ENCODE assay signal across 8 cellular contexts in the genomic region with DNA sequence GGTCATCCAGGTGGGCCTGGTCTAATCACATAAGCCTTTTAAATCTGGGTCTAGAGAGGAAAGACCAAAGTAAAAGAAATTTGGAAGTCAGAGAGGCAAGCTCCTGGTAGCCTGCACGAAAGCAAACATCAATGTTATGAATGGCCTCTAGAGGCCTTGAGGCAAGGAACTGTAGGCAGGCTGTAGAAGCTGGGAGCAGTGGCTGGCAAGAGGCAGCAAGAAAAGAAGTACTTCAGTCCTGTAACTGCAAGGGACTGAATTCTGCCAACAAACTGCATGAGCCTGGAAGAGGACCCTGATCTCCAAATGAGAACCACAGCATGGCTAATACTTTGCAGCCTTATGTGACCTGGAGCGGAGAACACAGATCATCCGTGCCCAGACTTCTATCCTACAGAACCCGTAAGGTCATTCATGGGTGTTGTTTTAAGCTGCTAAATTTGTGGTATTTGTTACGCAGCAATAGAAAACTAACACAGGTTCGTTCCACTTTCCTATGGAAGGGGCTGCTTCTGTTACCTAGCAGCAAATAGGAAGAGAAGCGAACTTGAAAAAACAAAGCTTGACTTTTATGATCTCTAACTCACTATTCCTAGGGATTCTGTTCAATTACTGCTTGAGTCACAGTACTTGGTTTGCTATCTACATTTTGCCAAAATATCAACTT. TPM values are rescaled to one million over a fixed set of nuclear protein-coding genes. Genes with fewer than 3 reads are reported as not detected.
DNase-seq lines count a peak whose midpoint lies in the region; ATAC-seq and TF ChIP-seq lines count a peak whose summit lies in the region.

No MANE protein-coding gene starts in this region.

- H3K79me2 ChIP-seq in Loucy (ENCODE audit: insufficient read depth, low read length), result peaks cover 64% of the 10 kb centered on the region

- no peak overlapping the region for H2AFZ ChIP-seq in Loucy (ENCODE audit: low read length)

- H3K4me2 ChIP-seq in Loucy (ENCODE audit: low read depth, low read length, poor library complexity, severe bottlenecking), result peak overlapping the region; percentile 99

- peaks cover 46% of the 10 kb centered on the region for H3K4me1 ChIP-seq in CD4-positive, CD25-positive, alpha-beta regulatory T cell (ENCODE audit: control insufficient read depth, insufficient read depth, low read length, poor library complexity, severe bottlenecking)
- peaks cover 50% of the 10 kb centered on the region for H3K4me1 ChIP-seq in Loucy (ENCODE audit: insufficient read depth, low read length, poor library complexity, severe bottlenecking)
- H3K4me1 ChIP-seq in naive thymus-derived CD4-positive, alpha-beta T cell (ENCODE audit: control insufficient read depth in 2 of 2, insufficient read depth in 2 of 2, low read length in 2 of 2), result peaks cover 15 to 23% of the 10 kb centered on the region in 2 donors

- peaks cover 3% of the 10 kb centered on the region; the same call in 1 of the 2 replicates for H3F3A ChIP-seq in Loucy (ENCODE audit: low read depth)

- no peak for ATAC-seq in CD4-positive, CD25-positive, alpha-beta regulatory T cell (ENCODE audit: low read depth in 2 of 2)
- no peak for ATAC-seq in central memory CD8-positive, alpha-beta T cell (replicated peaks; ENCODE audit: extremely low read depth, poor library complexity, severe bottlenecking)
- no peak for ATAC-seq in naive thymus-derived CD4-positive, alpha-beta T cell
- ATAC-seq in GM18858 (IDR thresholded peaks at IDR 0.05; ENCODE audit: unreplicated experiment), result no peak

- intact Hi-C loops in naive thymus-derived CD4-positive, alpha-beta T cell (cut with micrococcal nuclease), result loop anchor here (2.0 to 10.0 kb wide), 8 partner anchors 31 to 1821 kb away; a partner anchor contains a TSS

- H3K36me3 ChIP-seq in CD4-positive, CD25-positive, alpha-beta regulatory T cell (ENCODE audit: control insufficient read depth, insufficient read depth, low read length), result peaks cover 3% of the 10 kb centered on the region
- peaks cover 6% of the 10 kb centered on the region; the same call in 1 of the 2 replicates for H3K36me3 ChIP-seq in Loucy (ENCODE audit: insufficient read depth, low read length)
- peaks cover 0 to 4% (median 0%) of the 10 kb centered on the region in 3 experiments for H3K36me3 ChIP-seq in naive thymus-derived CD4-positive, alpha-beta T cell (ENCODE audit: control insufficient read depth in 2 of 3, insufficient read depth in 3 of 3, low read length in 3 of 3)

- H3K27me3 ChIP-seq in CD4-positive, CD25-positive, alpha-beta regulatory T cell (ENCODE audit: control insufficient read depth, insufficient read depth, low read length), result no peaks in the 10 kb centered on the region
- H3K27me3 ChIP-seq in Loucy (ENCODE audit: insufficient read depth, low read length, poor library complexity, severe bottlenecking), result no peaks in the 10 kb centered on the region
- no peaks in the 10 kb centered on the region for H3K27me3 ChIP-seq in naive thymus-derived CD4-positive, alpha-beta T cell (ENCODE audit: control insufficient read depth in 2 of 2, insufficient read depth in 2 of 2, low read length in 2 of 2)

- peaks cover 32 to 72% (median 47%) of the 10 kb centered on the region in 4 donors for H3K4me1 Mint-ChIP-seq in CD4-positive, CD25-positive, alpha-beta regulatory T cell
- H3K4me1 Mint-ChIP-seq in central memory CD8-positive, alpha-beta T cell, result peaks cover 47% of the 10 kb centered on the region
- H3K4me1 Mint-ChIP-seq in naive thymus-derived CD4-positive, alpha-beta T cell, result peaks cover 33 to 75% (median 60%) of the 10 kb centered on the region in 7 donors

- peak overlapping the region; percentile 97 for H3K27ac ChIP-seq in CD4-positive, CD25-positive, alpha-beta regulatory T cell (ENCODE audit: insufficient read depth, low read length, poor library complexity, severe bottlenecking)
- peak overlapping the region; percentile 97 for H3K27ac ChIP-seq in naive thymus-derived CD4-positive, alpha-beta T cell (ENCODE audit: low read depth, low read length)

- no peaks in the 10 kb centered on the region for H3K9me3 ChIP-seq in CD4-positive, CD25-positive, alpha-beta regulatory T cell (ENCODE audit: control insufficient read depth in 2 of 2, low read length in 2 of 2)
- H3K9me3 ChIP-seq in Loucy (ENCODE audit: insufficient read depth, low read depth, low read length), result no peaks in the 10 kb centered on the region
- H3K9me3 ChIP-seq in naive thymus-derived CD4-positive, alpha-beta T cell (ENCODE audit: control insufficient read depth in 2 of 3, low read length in 3 of 3), result no peaks in the 10 kb centered on the region

- peaks cover 5% of the 10 kb centered on the region for H3K27me3 Mint-ChIP-seq in CD4-positive, CD25-positive, alpha-beta regulatory T cell
- no peaks in the 10 kb centered on the region for H3K27me3 Mint-ChIP-seq in central memory CD8-positive, alpha-beta T cell
- H3K27me3 Mint-ChIP-seq in naive thymus-derived CD4-positive, alpha-beta T cell, result no peaks in the 10 kb centered on the region

- CTCF ChIA-PET in naive thymus-derived CD4-positive, alpha-beta T cell (lab: Charles Lee), result interaction anchor here (0.8 to 1.1 kb wide), 2 partner anchors 8 to 17 kb away, joined by 3 to 7 read pairs; no protein-coding TSS in a partner anchor

- no peaks in the 10 kb centered on the region for H3K9me2 ChIP-seq in Loucy (replicated peaks; ENCODE audit: low read depth, low read length)

- DNase-seq in CD4-positive, CD25-positive, alpha-beta regulatory T cell, result no peak
- DNase-seq in central memory CD8-positive, alpha-beta T cell (ENCODE audit: low spot score in 2 of 2), result no peak
- DNase-seq in naive thymus-derived CD4-positive, alpha-beta T cell, result no peak
- no peak for DNase-seq in OCI-M2 (lab: John Stamatoyannopoulos, UW; ENCODE audit: unreplicated experiment)
- no peak for DNase-seq in GM13976 (ENCODE audit: low spot score)
- no peak for DNase-seq in D341Med (ENCODE audit: low spot score)

- peak overlapping the region; percentile 81 for H3K4me3 ChIP-seq in CD4-positive, CD25-positive, alpha-beta regulatory T cell (ENCODE audit: low read depth, low read length)
- H3K4me3 ChIP-seq in Loucy (ENCODE audit: low read length, poor library complexity, severe bottlenecking), result peak overlapping the region; percentile 88
- peak overlapping the region; percentile 74 for H3K4me3 ChIP-seq in naive thymus-derived CD4-positive, alpha-beta T cell (ENCODE audit: low read length)

- H3K4me3 Mint-ChIP-seq in CD4-positive, CD25-positive, alpha-beta regulatory T cell, result peak overlapping the region; percentile 89 to 97 (median 92)
- peak overlapping the region; percentile 87 for H3K4me3 Mint-ChIP-seq in central memory CD8-positive, alpha-beta T cell
- peak overlapping the region; percentile 86 to 99 (median 95) for H3K4me3 Mint-ChIP-seq in naive thymus-derived CD4-positive, alpha-beta T cell

- no peaks in the 10 kb centered on the region for H3K9me3 Mint-ChIP-seq in CD4-positive, CD25-positive, alpha-beta regulatory T cell
- H3K9me3 Mint-ChIP-seq in central memory CD8-positive, alpha-beta T cell, result no peaks in the 10 kb centered on the region
- no peaks in the 10 kb centered on the region for H3K9me3 Mint-ChIP-seq in naive thymus-derived CD4-positive, alpha-beta T cell

- peak overlapping the region; percentile 34 to 90 (median 69) for H3K27ac Mint-ChIP-seq in CD4-positive, CD25-positive, alpha-beta regulatory T cell
- H3K27ac Mint-ChIP-seq in central memory CD8-positive, alpha-beta T cell (ENCODE audit: low read depth), result peak overlapping the region; percentile 92
- peak overlapping the region; percentile 25 to 97 (median 86) for H3K27ac Mint-ChIP-seq in naive thymus-derived CD4-positive, alpha-beta T cell

- TF ChIP-seq CTCF in Loucy (conservative IDR thresholded peaks at IDR 0.05; ENCODE audit: low read length), result no peak
- TF ChIP-seq CTCF in GM13976 (IDR thresholded peaks at IDR 0.05; ENCODE audit: borderline replicate concordance, control extremely low read depth, extremely low read depth, insufficient read depth, missing control alignments), result no peak

- in situ Hi-C loops in GM13976 (cut with MboI; ENCODE audit: low sequenced_read_pairs, unreplicated experiment), result loop anchor here (10.0 kb wide), 1 partner anchor 451 kb away; no protein-coding TSS in a partner anchor

- H3K9ac ChIP-seq in Loucy (ENCODE audit: low read depth, low read length, poor library complexity, severe bottlenecking), result peak overlapping the region; percentile 97

- peaks cover 17% of the 10 kb centered on the region for H3K36me3 Mint-ChIP-seq in CD4-positive, CD25-positive, alpha-beta regulatory T cell
- H3K36me3 Mint-ChIP-seq in central memory CD8-positive, alpha-beta T cell (ENCODE audit: insufficient read depth), result peaks cover 19% of the 10 kb centered on the region
- peaks cover 8 to 27% (median 14%) of the 10 kb centered on the region in 5 donors for H3K36me3 Mint-ChIP-seq in naive thymus-derived CD4-positive, alpha-beta T cell

- peaks cover 53% of the 10 kb centered on the region for H4K20me1 ChIP-seq in Loucy (ENCODE audit: insufficient read depth, low read length, poor library complexity, severe bottlenecking)

- POLR2A ChIA-PET in naive thymus-derived CD4-positive, alpha-beta T cell (lab: Charles Lee), result interaction anchor here (0.6 to 5.7 kb wide), 4 partner anchors 9 to 1297 kb away, joined by 3 to 61 read pairs (median 24); a partner anchor contains a TSS

RNA-seq across cellular contexts. Expression of a gene that starts 1.2 kb away (rescaled TPM):
- total RNA-seq in CD4-positive, CD25-positive, alpha-beta regulatory T cell, result 61.9 TPM
- polyA plus RNA-seq in CD4-positive, CD25-positive, alpha-beta regulatory T cell, result 10 to 100 TPM; 58.4 to 71.3 (median 62.6) TPM
- 100 to 1,000 TPM in 1 of 5 experiments, 10 to 100 TPM in 4; 59.2 to 164 (median 77.0) TPM for total RNA-seq in naive thymus-derived CD4-positive, alpha-beta T cell
- polyA plus RNA-seq in naive thymus-derived CD4-positive, alpha-beta T cell, result 10 to 100 TPM; 66.7 to 95.5 TPM

RNA-seq across cellular contexts. Expression of a gene that starts 5.2 kb away (rescaled TPM):
- total RNA-seq in CD4-positive, CD25-positive, alpha-beta regulatory T cell, result 10.1 TPM
- 10 to 100 TPM; 38.7 to 53.1 (median 39.8) TPM for polyA plus RNA-seq in CD4-positive, CD25-positive, alpha-beta regulatory T cell
- total RNA-seq in naive thymus-derived CD4-positive, alpha-beta T cell, result 10 to 100 TPM in 4 of 5 experiments, 1 to 10 TPM in 1; 9.7 to 49.2 (median 26.5) TPM
- 10 to 100 TPM; 29.0 to 38.2 TPM for polyA plus RNA-seq in naive thymus-derived CD4-positive, alpha-beta T cell
